22 cellular contexts compared by ENCODE assay signal in genomic region chr17:74216505-74216904, GRCh38. TPM values are rescaled to one million over a fixed set of nuclear protein-coding genes. Genes with fewer than 3 reads are reported as not detected.
"Had no signal": no experiment of that assay in that cellular context is flagged by ENCODE, and none has a peak within 500 bp of the region (broad histone marks: within the 10 kb centered on the region; RNA-seq: fewer than 3 reads in every experiment).

No MANE protein-coding gene starts in this region.

- H3K27ac Mint-ChIP-seq: activated B cell treated with CpG ODN at 0.5 μM for 24 hours; activated CD4-positive, alpha-beta memory T cell treated with anti-CD3 and anti-CD28 coated beads for 36 hours; activated naive CD8-positive, alpha-beta T cell treated with anti-CD3 and anti-CD28 coated beads for 36 hours; activated T-helper 17 cell treated with anti-CD3 and anti-CD28 coated beads, Interleukin-2, amount 50 U/mL, for 72 hours; stimulated activated memory B cell treated with anti-CD40 and anti-IgM and Interleukin-4, amounts not matched to agents 10 μg/mL and 1 μg/mL and 100 μg/mL, for 72 hours had no signal

- H3K9me3 Mint-ChIP-seq: activated CD4-positive, alpha-beta memory T cell treated with anti-CD3 and anti-CD28 coated beads for 36 hours; activated naive CD8-positive, alpha-beta T cell treated with anti-CD3 and anti-CD28 coated beads for 36 hours; activated T-helper 17 cell treated with anti-CD3 and anti-CD28 coated beads, Interleukin-2, amount 50 U/mL, for 72 hours had no signal

- H3K36me3 ChIP-seq: left lung, neutrophil, pancreas, thoracic aorta, upper lobe of right lung had no signal

- H3K4me3 Mint-ChIP-seq: activated B cell treated with CpG ODN at 0.5 μM for 24 hours; activated CD4-positive, alpha-beta memory T cell treated with anti-CD3 and anti-CD28 coated beads for 36 hours; activated naive CD8-positive, alpha-beta T cell treated with anti-CD3 and anti-CD28 coated beads for 36 hours; stimulated activated memory B cell treated with anti-CD40 and anti-IgM and Interleukin-4, amounts not matched to agents 10 μg/mL and 1 μg/mL and 100 μg/mL, for 72 hours had no signal

- ATAC-seq: activated T-helper 17 cell treated with anti-CD3 and anti-CD28 coated beads, Interleukin-2, amount 50 U/mL, for 72 hours; foreskin keratinocyte; left lung; pancreas; sciatic nerve; stimulated activated memory B cell treated with anti-CD40 and anti-IgM and Interleukin-4, amounts not matched to agents 10 μg/mL and 1 μg/mL and 100 μg/mL, for 72 hours; upper lobe of right lung had no signal

- H3K9me3 ChIP-seq: left lung, neutrophil, pancreas, thoracic aorta, upper lobe of right lung had no signal

- DNase-seq: activated B cell treated with CpG ODN at 0.5 μM for 24 hours; activated CD4-positive, alpha-beta memory T cell treated with anti-CD3 and anti-CD28 coated beads for 36 hours; activated CD4-positive, alpha-beta T cell treated with anti-CD3 and anti-CD28 coated beads for 4 hours; activated naive CD4-positive, alpha-beta T cell; activated naive CD8-positive, alpha-beta T cell treated with anti-CD3 and anti-CD28 coated beads for 36 hours; amniotic stem cell; foreskin keratinocyte; hypothalamus; kidney; stimulated activated CD4-positive, alpha-beta T cell treated with anti-CD3 and anti-CD28 coated beads, Interleukin-4, amount 100 ng/mL, for 24 hours; SW 1271; upper lobe of right lung had no signal

- H3K27me3 ChIP-seq: pancreas, upper lobe of right lung had no signal

- H3K27me3 Mint-ChIP-seq: activated B cell treated with CpG ODN at 0.5 μM for 24 hours; activated CD4-positive, alpha-beta memory T cell treated with anti-CD3 and anti-CD28 coated beads for 36 hours; activated naive CD8-positive, alpha-beta T cell treated with anti-CD3 and anti-CD28 coated beads for 36 hours; activated T-helper 17 cell treated with anti-CD3 and anti-CD28 coated beads, Interleukin-2, amount 50 U/mL, for 72 hours; stimulated activated memory B cell treated with anti-CD40 and anti-IgM and Interleukin-4, amounts not matched to agents 10 μg/mL and 1 μg/mL and 100 μg/mL, for 72 hours had no signal

- H3K4me3 ChIP-seq: left lung, pancreas, thoracic aorta, upper lobe of right lung had no signal

- H3K27ac ChIP-seq: foreskin keratinocyte, left lung, neutrophil, pancreas, thoracic aorta, upper lobe of right lung had no signal

RNA-seq across cellular contexts. Expression of gene DNAI2, which starts 57.5 kb away (rescaled TPM):
- total RNA-seq: activated B cell treated with CpG ODN at 0.5 μM for 24 hours; activated naive CD8-positive, alpha-beta T cell treated with anti-CD3 and anti-CD28 coated beads for 36 hours; cardiac septum; epithelial cell of proximal tubule; fibroblast of lung; foreskin keratinocyte; pancreas; sciatic nerve; thoracic aorta; upper lobe of right lung had no signal
